2 cellular contexts compared by ENCODE assay signal in the genomic region with DNA sequence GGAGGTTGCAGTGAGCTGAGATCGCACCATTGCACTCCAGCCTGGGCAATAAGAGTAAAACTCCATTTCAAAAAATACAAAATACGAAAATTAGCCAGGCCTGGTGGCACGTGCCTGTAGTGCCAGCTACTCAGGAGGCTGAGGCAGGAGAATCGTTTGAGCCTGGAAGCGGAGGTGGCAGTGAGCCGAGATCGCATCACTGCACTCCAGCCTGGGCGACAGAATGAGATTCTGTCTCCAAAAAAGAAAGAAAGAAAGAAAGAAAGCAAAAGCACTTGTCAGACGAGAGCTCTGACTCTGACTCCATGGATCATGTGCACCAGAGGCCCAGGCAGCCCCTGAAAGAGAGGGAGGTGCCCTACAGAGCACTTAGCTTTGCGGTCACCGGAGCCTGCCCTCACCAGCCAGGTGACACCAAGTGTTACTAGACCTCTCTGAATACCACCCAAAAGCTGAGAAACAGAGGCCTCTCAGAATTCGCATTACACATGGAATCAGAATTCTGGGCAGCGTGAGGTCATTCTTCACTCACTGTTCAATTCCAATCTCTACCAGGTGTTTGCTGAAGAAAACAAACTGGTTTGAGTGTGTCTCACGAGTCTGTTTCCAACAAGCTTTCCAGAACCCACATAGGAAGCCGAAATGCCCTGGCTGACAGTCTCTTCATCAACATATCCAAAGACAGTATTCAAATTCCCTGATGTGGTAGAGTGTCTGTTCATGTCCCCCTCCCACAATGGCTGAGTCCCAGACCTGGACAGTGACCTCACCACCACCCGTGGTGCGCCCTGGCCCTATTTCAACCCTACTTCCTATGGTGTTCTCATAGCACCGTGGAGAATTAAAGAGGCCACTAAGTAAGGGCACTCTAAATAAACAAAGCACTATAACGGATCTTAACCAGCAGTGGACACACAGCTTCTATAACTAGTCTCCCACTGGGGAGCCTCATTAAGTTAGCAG.
TF ChIP-seq lines count a peak whose summit lies in the region.

No MANE protein-coding gene starts in this region.

TF ChIP-seq in GM12878, 131 proteins besides CTCF, POLR2A, EP300 and RAD21:
- TF ChIP-seq, protein P1, sequence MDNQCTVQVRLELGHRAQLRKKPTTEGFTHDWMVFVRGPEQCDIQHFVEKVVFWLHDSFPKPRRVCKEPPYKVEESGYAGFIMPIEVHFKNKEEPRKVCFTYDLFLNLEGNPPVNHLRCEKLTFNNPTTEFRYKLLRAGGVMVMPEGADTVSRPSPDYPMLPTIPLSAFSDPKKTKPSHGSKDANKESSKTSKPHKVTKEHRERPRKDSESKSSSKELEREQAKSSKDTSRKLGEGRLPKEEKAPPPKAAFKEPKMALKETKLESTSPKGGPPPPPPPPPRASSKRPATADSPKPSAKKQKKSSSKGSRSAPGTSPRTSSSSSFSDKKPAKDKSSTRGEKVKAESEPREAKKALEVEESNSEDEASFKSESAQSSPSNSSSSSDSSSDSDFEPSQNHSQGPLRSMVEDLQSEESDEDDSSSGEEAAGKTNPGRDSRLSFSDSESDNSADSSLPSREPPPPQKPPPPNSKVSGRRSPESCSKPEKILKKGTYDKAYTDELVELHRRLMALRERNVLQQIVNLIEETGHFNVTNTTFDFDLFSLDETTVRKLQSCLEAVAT (IDR thresholded peaks at IDR 0.05) = peak; percentile 58; the same call in 1 of the 2 replicates
- TF ChIP-seq, protein P2, sequence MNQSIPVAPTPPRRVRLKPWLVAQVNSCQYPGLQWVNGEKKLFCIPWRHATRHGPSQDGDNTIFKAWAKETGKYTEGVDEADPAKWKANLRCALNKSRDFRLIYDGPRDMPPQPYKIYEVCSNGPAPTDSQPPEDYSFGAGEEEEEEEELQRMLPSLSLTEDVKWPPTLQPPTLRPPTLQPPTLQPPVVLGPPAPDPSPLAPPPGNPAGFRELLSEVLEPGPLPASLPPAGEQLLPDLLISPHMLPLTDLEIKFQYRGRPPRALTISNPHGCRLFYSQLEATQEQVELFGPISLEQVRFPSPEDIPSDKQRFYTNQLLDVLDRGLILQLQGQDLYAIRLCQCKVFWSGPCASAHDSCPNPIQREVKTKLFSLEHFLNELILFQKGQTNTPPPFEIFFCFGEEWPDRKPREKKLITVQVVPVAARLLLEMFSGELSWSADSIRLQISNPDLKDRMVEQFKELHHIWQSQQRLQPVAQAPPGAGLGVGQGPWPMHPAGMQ (IDR thresholded peaks at IDR 0.05; ENCODE audit: borderline replicate concordance) = no peak

TF ChIP-seq in HepG2, 621 proteins besides CTCF, POLR2A, EP300 and RAD21:
- TF ChIP-seq FOXM1 (CRISPR knock-in tag; IDR thresholded peaks at IDR 0.05) (no peak), ZSCAN20 (CRISPR knock-in tag; IDR thresholded peaks at IDR 0.05; ENCODE audit: borderline replicate concordance) (no peak), ZNF33A (CRISPR knock-in tag; IDR thresholded peaks at IDR 0.05; ENCODE audit: borderline replicate concordance) (no peak), DR1 (CRISPR knock-in tag; IDR thresholded peaks at IDR 0.05) (no peak), ZSCAN31 (CRISPR knock-in tag; IDR thresholded peaks at IDR 0.05; ENCODE audit: low read depth) (no peak), TFAP4 (IDR thresholded peaks at IDR 0.05; ENCODE audit: borderline replicate concordance, low read depth) (no peak), HNF4G (IDR thresholded peaks at IDR 0.05; ENCODE audit: borderline replicate concordance, low read depth, low read length) (no peak), HNF4G (CRISPR knock-in tag; IDR thresholded peaks at IDR 0.05; ENCODE audit: borderline replicate concordance, low read depth) (no peak), ZNF207 (IDR thresholded peaks at IDR 0.05; ENCODE audit: borderline replicate concordance) (no peak), SRF (IDR thresholded peaks at IDR 0.05; ENCODE audit: low read depth, low read length) (no peak), SAP130 (CRISPR knock-in tag; IDR thresholded peaks at IDR 0.05; ENCODE audit: low read depth) (no peak), ZNF749 (CRISPR knock-in tag; IDR thresholded peaks at IDR 0.05; ENCODE audit: borderline replicate concordance) (no peak), ZFP90 (CRISPR knock-in tag; IDR thresholded peaks at IDR 0.05; ENCODE audit: borderline replicate concordance) (no peak), ZNF770 (CRISPR knock-in tag; IDR thresholded peaks at IDR 0.05) (no peak), KMT2B (CRISPR knock-in tag; IDR thresholded peaks at IDR 0.05) (no peak), ZNF781 (CRISPR knock-in tag; IDR thresholded peaks at IDR 0.05; ENCODE audit: borderline replicate concordance, not compliant biosample characterization) (no peak), ZFY (CRISPR knock-in tag; IDR thresholded peaks at IDR 0.05) (no peak), ELF3 (CRISPR knock-in tag; IDR thresholded peaks at IDR 0.05) (no peak), ONECUT2 (CRISPR knock-in tag; IDR thresholded peaks at IDR 0.05) (no peak)
